Comparison of ENCODE assay signal across 8 cellular contexts in genomic region chr3:122921791-122922651, GRCh38.
DNase-seq lines count a peak whose midpoint lies in the region; ATAC-seq and TF ChIP-seq lines count a peak whose summit lies in the region.

No MANE protein-coding gene starts in this region.

- H3K27me3 Mint-ChIP-seq in activated T-helper 2 cell treated with anti-CD3 and anti-CD28 coated beads, Interferon-gamma antibody, Interleukin-2, Interleukin-4, amounts not matched to agents 10 μg/mL and 5 μg/mL and 100 μg/mL, durations not matched to agents 14 hours and 24 hours and 36 hours (ENCODE audit: low read depth): peaks cover 21% of the 10 kb centered on the region
- peaks cover 0 to 17% (median 15%) of the 10 kb centered on the region in 3 donors for H3K27me3 Mint-ChIP-seq in naive B cell

- peaks cover 25% of the 10 kb centered on the region for H3K27me3 ChIP-seq in left ventricle myocardium inferior (ENCODE audit: low read depth)

- H3K4me1 Mint-ChIP-seq in activated T-helper 2 cell treated with anti-CD3 and anti-CD28 coated beads, Interferon-gamma antibody, Interleukin-2, Interleukin-4, amounts not matched to agents 10 μg/mL and 5 μg/mL and 100 μg/mL, durations not matched to agents 14 hours and 24 hours and 36 hours (ENCODE audit: low read depth): no peaks in the 10 kb centered on the region
- H3K4me1 Mint-ChIP-seq in naive B cell: peaks cover 1 to 9% (median 5%) of the 10 kb centered on the region in 3 donors

- no peaks in the 10 kb centered on the region for H3K9me3 ChIP-seq in left ventricle myocardium inferior (replicated peaks)

- H3K27ac Mint-ChIP-seq in activated T-helper 2 cell treated with anti-CD3 and anti-CD28 coated beads, Interferon-gamma antibody, Interleukin-2, Interleukin-4, amounts not matched to agents 10 μg/mL and 5 μg/mL and 100 μg/mL, durations not matched to agents 14 hours and 24 hours and 36 hours: no peak overlapping the region
- H3K27ac Mint-ChIP-seq in naive B cell: no peak overlapping the region

- H3K9me3 Mint-ChIP-seq in activated T-helper 2 cell treated with anti-CD3 and anti-CD28 coated beads, Interferon-gamma antibody, Interleukin-2, Interleukin-4, amounts not matched to agents 10 μg/mL and 5 μg/mL and 100 μg/mL, durations not matched to agents 14 hours and 24 hours and 36 hours: no peaks in the 10 kb centered on the region
- no peaks in the 10 kb centered on the region for H3K9me3 Mint-ChIP-seq in naive B cell

- intact Hi-C loops in activated T-helper 2 cell treated with anti-CD3 and anti-CD28 coated beads, Interferon-gamma antibody, Interleukin-2, Interleukin-4, amounts not matched to agents 10 μg/mL and 5 μg/mL and 100 μg/mL, durations not matched to agents 14 hours and 24 hours and 36 hours (cut with micrococcal nuclease): no loop called here
- intact Hi-C loops in left ventricle myocardium inferior (cut with micrococcal nuclease): no loop called here

- TF ChIP-seq CTCF in GM12872 (IDR thresholded peaks at IDR 0.05; ENCODE audit: insufficient read depth, low read depth, low read length): peak; percentile 26; the same call in 1 of the 3 replicates
- no peak for TF ChIP-seq CTCF in left ventricle myocardium inferior (IDR thresholded peaks at IDR 0.05; ENCODE audit: borderline replicate concordance)

- no peak overlapping the region for H3K27ac ChIP-seq in left ventricle myocardium inferior (replicated peaks)

- H3K36me3 ChIP-seq in left ventricle myocardium inferior: no peaks in the 10 kb centered on the region

- no peaks in the 10 kb centered on the region for H3K36me3 Mint-ChIP-seq in activated T-helper 2 cell treated with anti-CD3 and anti-CD28 coated beads, Interferon-gamma antibody, Interleukin-2, Interleukin-4, amounts not matched to agents 10 μg/mL and 5 μg/mL and 100 μg/mL, durations not matched to agents 14 hours and 24 hours and 36 hours (ENCODE audit: low read depth)
- no peaks in the 10 kb centered on the region for H3K36me3 Mint-ChIP-seq in naive B cell

- peak; percentile 47 for ATAC-seq in HG02642 (IDR thresholded peaks at IDR 0.05; ENCODE audit: poor library complexity, unreplicated experiment)
- ATAC-seq in naive B cell (ENCODE audit: low read depth in 2 of 2): peak; percentile 79 to 84

- no peaks in the 10 kb centered on the region for H3K4me1 ChIP-seq in left ventricle myocardium inferior

- H3K4me3 ChIP-seq in left ventricle myocardium inferior: no peak overlapping the region

- H3K4me3 Mint-ChIP-seq in activated T-helper 2 cell treated with anti-CD3 and anti-CD28 coated beads, Interferon-gamma antibody, Interleukin-2, Interleukin-4, amounts not matched to agents 10 μg/mL and 5 μg/mL and 100 μg/mL, durations not matched to agents 14 hours and 24 hours and 36 hours (ENCODE audit: low read depth): no peak overlapping the region
- peak overlapping the region in 7 of 8 donors; percentile 55 to 82 (median 73) for H3K4me3 Mint-ChIP-seq in naive B cell

- DNase-seq in activated T-helper 2 cell treated with anti-CD3 and anti-CD28 coated beads, Interferon-gamma antibody, Interleukin-2, Interleukin-4, amounts not matched to agents 10 μg/mL and 5 μg/mL and 100 μg/mL, durations not matched to agents 14 hours and 24 hours and 36 hours (ENCODE audit: low spot score): peak; percentile 28
- DNase-seq in naive B cell (peak; percentile 20), DMS 273 treated with DMSO at 0.1 percent for 48 hours (lab: John Stamatoyannopoulos, UW) (no peak), D341Med (ENCODE audit: low spot score) (no peak), left ventricle myocardium inferior (no peak), NCI-H1092 (lab: John Stamatoyannopoulos, UW) (no peak)

Comparison
In these comparisons a context has a peak if more than half of its experiments do, and no peak if none do; other contexts are left out.
1. DNase-seq: peak in activated T-helper 2 cell treated with anti-CD3 and anti-CD28 coated beads, Interferon-gamma antibody, Interleukin-2, Interleukin-4, amounts not matched to agents 10 μg/mL and 5 μg/mL and 100 μg/mL, durations not matched to agents 14 hours and 24 hours and 36 hours (single experiment) and naive B cell (single experiment); none in DMS 273 treated with DMSO at 0.1 percent for 48 hours (single experiment), D341Med (single experiment), left ventricle myocardium inferior (single experiment) and NCI-H1092 (single experiment).